ENCODE assay signal across 8 cellular contexts in the genomic region with DNA sequence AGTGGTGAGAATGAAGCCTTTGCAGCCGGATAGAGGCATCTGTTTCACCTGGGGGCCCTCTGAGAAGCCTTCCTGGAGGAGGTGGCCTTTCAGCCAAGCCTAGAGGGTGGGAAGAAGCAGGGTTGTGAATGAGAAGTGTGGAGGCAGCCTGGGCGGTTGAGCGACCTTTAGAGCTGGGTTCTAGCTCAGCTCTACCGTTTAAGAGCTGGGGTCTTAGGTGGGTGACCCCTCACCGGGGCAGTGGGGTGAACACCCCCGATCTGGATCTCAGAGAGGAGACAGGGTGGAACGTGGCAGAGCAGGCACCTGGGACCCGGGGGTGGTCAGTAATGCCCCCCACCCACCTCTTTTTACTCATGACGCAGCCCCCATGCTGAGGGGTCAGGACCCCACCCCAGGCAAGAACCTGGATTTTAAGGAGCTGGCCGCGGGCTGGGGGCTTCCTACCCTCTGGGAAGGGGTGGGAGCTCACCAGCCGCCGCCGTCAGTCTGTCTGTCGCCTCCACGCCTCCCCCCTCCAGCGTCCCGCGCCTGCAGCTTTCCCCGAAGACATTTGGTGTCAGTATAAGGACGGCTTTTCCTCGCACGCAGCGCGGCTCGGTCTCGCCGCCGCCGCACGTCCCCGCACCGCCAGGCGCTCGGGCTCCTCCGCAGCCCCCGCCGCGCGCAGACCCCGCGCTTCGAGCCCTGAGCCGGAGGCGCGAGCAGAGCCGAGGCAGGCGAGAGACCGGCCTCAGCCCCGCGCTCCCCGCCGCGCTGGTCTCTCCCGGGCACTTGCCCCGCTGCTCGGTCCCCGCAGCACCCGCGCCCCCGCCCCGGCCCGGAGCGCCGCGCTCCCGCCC. TPM values are rescaled to one million over a fixed set of nuclear protein-coding genes. Genes with fewer than 3 reads are reported as not detected.
A peak's percentile ranks its signal among the peaks of the same experiment; 100 is the strongest.
DNase-seq lines count a peak whose midpoint lies in the region; ATAC-seq and TF ChIP-seq lines count a peak whose summit lies in the region.

No MANE protein-coding gene starts in this region.

- no peak overlapping the region for H3K14ac ChIP-seq in H9 (ENCODE audit: insufficient read depth, low read length)

- peak overlapping the region; percentile 50 to 81 for H3K4me3 Mint-ChIP-seq in H9

- H2BK5ac ChIP-seq in H9 (ENCODE audit: insufficient read length, low read length): no peak overlapping the region

- H3K4me2 ChIP-seq in H9 (ENCODE audit: insufficient read depth, insufficient read length, low read length): peak overlapping the region; percentile 38

- intact Hi-C loops in dorsolateral prefrontal cortex (cut with DNase I) (loop anchor here in 1 of 2 donors (5.0 kb wide), 1 partner anchor 465 kb away; no protein-coding TSS in a partner anchor), prostate gland (cut with DNase I) (loop anchor here (5.0 kb wide), 1 partner anchor 465 kb away; no protein-coding TSS in a partner anchor)

- H3K4me3 ChIP-seq in dorsolateral prefrontal cortex: peak overlapping the region in 53 of 59 donors; percentile 0 to 72 (median 57)
- H3K4me3 ChIP-seq in prostate gland: peak overlapping the region; percentile 22 to 32
- no peak overlapping the region for H3K4me3 ChIP-seq in SJCRH30

- H3K9me3 ChIP-seq in H9 (ENCODE audit: control insufficient read depth, low read depth, low read length) (no peaks in the 10 kb centered on the region), prostate gland (no peaks in the 10 kb centered on the region), SJCRH30 (replicated peaks) (no peaks in the 10 kb centered on the region)

- no peak overlapping the region for H2AK5ac ChIP-seq in H9 (ENCODE audit: insufficient read length, low read length)

- no peak overlapping the region for H3K56ac ChIP-seq in H9 (ENCODE audit: insufficient read length, low read depth, low read length)

- no peak overlapping the region for H3K27ac ChIP-seq in H9 (ENCODE audit: insufficient read length, low read depth, low read length)
- peak overlapping the region in 3 of 59 donors; percentile 12 to 58 (median 29) for H3K27ac ChIP-seq in dorsolateral prefrontal cortex
- no peak overlapping the region for H3K27ac ChIP-seq in prostate gland
- no peak overlapping the region for H3K27ac ChIP-seq in SJCRH30
- no peak overlapping the region for H3K27ac ChIP-seq in RWPE1

- TF ChIP-seq CTCF in H9 (conservative IDR thresholded peaks at IDR 0.05): no peak
- peak in 47 of 56 donors; percentile 7 to 59 (median 31) for TF ChIP-seq CTCF in dorsolateral prefrontal cortex (IDR thresholded peaks at IDR 0.05 in 54 of 56, conservative IDR thresholded peaks at IDR 0.05 in 2 of 56; ENCODE audit: low read depth in 1 of 56, partially characterized antibody in 56 of 56)
- TF ChIP-seq CTCF in prostate gland (IDR thresholded peaks at IDR 0.05): peak in 2 of 4 experiments; percentile 10 to 32
- no peak for TF ChIP-seq CTCF in RWPE1 (conservative IDR thresholded peaks at IDR 0.05; ENCODE audit: low read depth)

- no peaks in the 10 kb centered on the region for H3K4me1 ChIP-seq in H9 (ENCODE audit: insufficient read depth, low read length)
- no peaks in the 10 kb centered on the region for H3K4me1 ChIP-seq in prostate gland (replicated peaks)
- no peaks in the 10 kb centered on the region for H3K4me1 ChIP-seq in SJCRH30

- H3K23me2 ChIP-seq in H9 (ENCODE audit: insufficient read length, low read depth, low read length, poor library complexity, severe bottlenecking): peaks cover 4% of the 10 kb centered on the region

- no peak for TF ChIP-seq POLR2A in prostate gland (IDR thresholded peaks at IDR 0.05)

- no peaks in the 10 kb centered on the region for H3K79me2 ChIP-seq in H9 (ENCODE audit: insufficient read depth, low read length)

- peaks cover 9 to 17% of the 10 kb centered on the region in 2 experiments for H3K4me1 Mint-ChIP-seq in H9

- H3K27ac Mint-ChIP-seq in H9: no peak overlapping the region

- peaks cover 52% of the 10 kb centered on the region for H3K27me3 Mint-ChIP-seq in H9 (ENCODE audit: low read depth)

- no peak overlapping the region for H4K91ac ChIP-seq in H9 (ENCODE audit: insufficient read length, low read depth, low read length)

- H3K4ac ChIP-seq in H9 (ENCODE audit: low read depth, low read length): no peak overlapping the region

- H4K5ac ChIP-seq in H9 (ENCODE audit: insufficient read length, low read depth, low read length): no peak overlapping the region

- H4K8ac ChIP-seq in H9 (replicated peaks; ENCODE audit: insufficient read length, low read depth, low read length): no peak overlapping the region

- no peak overlapping the region for H2BK15ac ChIP-seq in H9 (ENCODE audit: low read depth, low read length)

- no peak overlapping the region for H2BK120ac ChIP-seq in H9 (ENCODE audit: low read depth, low read length, poor library complexity, severe bottlenecking)

- H3K9me3 Mint-ChIP-seq in H9: no peaks in the 10 kb centered on the region

- no peaks in the 10 kb centered on the region for H4K20me1 ChIP-seq in H9 (ENCODE audit: control insufficient read depth, insufficient read depth, insufficient read length)

- CTCF ChIA-PET in RWPE1 (lab: Yijun Ruan, JAX): interaction anchor here (0.6 to 1.1 kb wide), 4 partner anchors 88 to 486 kb away, joined by 3 to 8 read pairs (median 3); no protein-coding TSS in a partner anchor

- H3K23ac ChIP-seq in H9 (ENCODE audit: insufficient read length, low read depth, low read length): no peak overlapping the region

- no peak overlapping the region for H2BK20ac ChIP-seq in H9 (ENCODE audit: low read depth, low read length, poor library complexity, severe bottlenecking)

- no peak overlapping the region for H3K18ac ChIP-seq in H9 (ENCODE audit: insufficient read length, low read depth, low read length)

- H3T11ph ChIP-seq in H9 (ENCODE audit: low read length): no peak overlapping the region

- H2BK12ac ChIP-seq in H9 (ENCODE audit: insufficient read length, low read depth, low read length): no peak overlapping the region

- H3K36me3 ChIP-seq in prostate gland: no peaks in the 10 kb centered on the region
- no peaks in the 10 kb centered on the region for H3K36me3 ChIP-seq in SJCRH30

- H2AFZ ChIP-seq in H9 (ENCODE audit: low read length): no peak overlapping the region

- POLR2A ChIA-PET in RWPE1 (lab: Yijun Ruan, JAX; ENCODE audit: low non-redundant PET): no interaction called here

- H3K36me3 Mint-ChIP-seq in H9 (ENCODE audit: insufficient read depth in 1 of 3, low read depth in 3 of 3): no peaks in the 10 kb centered on the region; a peak in 1 of 7 replicates

- peaks cover 36% of the 10 kb centered on the region for H3K27me3 ChIP-seq in H9 (ENCODE audit: insufficient read depth, low read length)
- peaks cover 0 to 38% (median 4%) of the 10 kb centered on the region in 45 donors for H3K27me3 ChIP-seq in dorsolateral prefrontal cortex
- H3K27me3 ChIP-seq in prostate gland (replicated peaks; ENCODE audit: insufficient read depth): no peaks in the 10 kb centered on the region
- H3K27me3 ChIP-seq in SJCRH30: no peaks in the 10 kb centered on the region; the same call in 1 of the 2 replicates

- H3K79me1 ChIP-seq in H9 (ENCODE audit: insufficient read depth, low read depth, low read length, poor library complexity, severe bottlenecking): no peaks in the 10 kb centered on the region

- H3K9ac ChIP-seq in H9 (ENCODE audit: extremely low read depth, insufficient read length, low read length): no peak overlapping the region

- no peak for DNase-seq in H9
- peak; percentile 40 to 42 for DNase-seq in activated CD4-positive, alpha-beta T cell treated with anti-CD3 and anti-CD28 coated beads for 24 hours (ENCODE audit: low read depth in 2 of 2)
- DNase-seq in dorsolateral prefrontal cortex: peak in 7 of 10 donors; percentile 41 to 71 (median 59)
- no peak for DNase-seq in prostate gland (ENCODE audit: low spot score)
- DNase-seq in GM19240 (ENCODE audit: insufficient read length, low spot score): no peak
- no peak for DNase-seq in SJCRH30
- no peak for DNase-seq in RWPE1 (ENCODE audit: low spot score)

- no peak for ATAC-seq in GM18873 (IDR thresholded peaks at IDR 0.05; ENCODE audit: low FRiP score, unreplicated experiment)

- no CpG with 5 or more reads among the region's 67 CpGs for WGBS in H9 (ENCODE audit: extremely low coverage, insufficient read length, low lambda C conversion rate)
- WGBS in prostate gland: 36% methylated on average over 11 of the region's 67 CpGs

RNA-seq across cellular contexts. Expression of gene CACNA1I, which starts 13.4 kb away (rescaled TPM):
- total RNA-seq in H9 (2021) (0.50 and 0.53 TPM in 2 replicates), dorsolateral prefrontal cortex (10 to 100 TPM in 119 of 120 experiments, 1 to 10 TPM in 1; 7.4 to 42.2 (median 25.6) TPM), prostate gland (under 1 TPM; 0.05 to 0.68 TPM)
- total RNA-seq in SJCRH30 (2014; rRNA removed; shearing (Covaris generic)): 0.02 TPM in 1 of 2 replicates, not detected in the other

RNA-seq across cellular contexts. Expression of gene RPS19BP1, which starts 24.6 kb away (rescaled TPM):
- total RNA-seq in H9 (2021) (65.0 and 72.2 TPM in 2 replicates), dorsolateral prefrontal cortex (100 to 1,000 TPM in 2 of 120 experiments, 10 to 100 TPM in 118; 44.3 to 109 (median 63.6) TPM), prostate gland (100 to 1,000 TPM; 186 to 264 TPM)
- total RNA-seq in SJCRH30 (2014; rRNA removed; shearing (Covaris generic)): 48.3 and 66.2 TPM in 2 replicates

RNA-seq across cellular contexts. Expression of gene ATF4, which starts 36.8 kb away (rescaled TPM):
- total RNA-seq in H9 (2021) (455 TPM in 2 replicates), dorsolateral prefrontal cortex (100 to 1,000 TPM; 110 to 287 (median 161) TPM), prostate gland (100 to 1,000 TPM; 294 to 334 TPM)
- total RNA-seq in SJCRH30 (2014; rRNA removed; shearing (Covaris generic)): 190 and 238 TPM in 2 replicates

RNA-seq across cellular contexts. Expression of gene MIEF1, which starts 55.1 kb away (rescaled TPM):
- total RNA-seq in H9 (2021): 32.6 and 34.7 TPM in 2 replicates
- 10 to 100 TPM; 21.3 to 40.7 (median 28.0) TPM for total RNA-seq in dorsolateral prefrontal cortex
- 10 to 100 TPM; 24.0 to 38.6 TPM for total RNA-seq in prostate gland
- total RNA-seq in SJCRH30 (2014; rRNA removed; shearing (Covaris generic)): 31.5 and 32.0 TPM in 2 replicates

Comparison
In these comparisons a context has a peak if more than half of its experiments do, and no peak if none do; other contexts are left out.
1. DNase-seq: peak in activated CD4-positive, alpha-beta T cell treated with anti-CD3 and anti-CD28 coated beads for 24 hours (2 of 2) and dorsolateral prefrontal cortex (7 of 10); none in H9 (single experiment), prostate gland (single experiment), GM19240 (single experiment), SJCRH30 (0 of 2) and RWPE1 (single experiment).
2. CTCF ChIP-seq: peak in dorsolateral prefrontal cortex (47 of 56); none in H9 (single experiment) and RWPE1 (single experiment).